In genomic region chr2:74188696-74189095, GRCh38 we compare ENCODE assay signal across 2 cellular contexts.
TF ChIP-seq lines count a peak whose summit lies in the region.

No MANE protein-coding gene starts in this region.

TF ChIP-seq in HCT116, 20 proteins besides CTCF, POLR2A, EP300 and RAD21:
- TF ChIP-seq POLR2AphosphoS5 (IDR thresholded peaks at IDR 0.05; ENCODE audit: low read depth, low read length) (no peak), EZH2 (IDR thresholded peaks at IDR 0.05) (no peak), SP1 (IDR thresholded peaks at IDR 0.05; ENCODE audit: low read depth) (no peak), ATF3 (IDR thresholded peaks at IDR 0.05) (no peak), CEBPB (IDR thresholded peaks at IDR 0.05; ENCODE audit: low read depth) (no peak), ZFX (IDR thresholded peaks at IDR 0.05) (no peak), YY1 (IDR thresholded peaks at IDR 0.05; ENCODE audit: extremely low read depth, insufficient replicate concordance, low read depth, low read length) (no peak)

TF ChIP-seq in H1, 55 proteins besides CTCF, POLR2A, EP300 and RAD21:
- TF ChIP-seq HDAC2 (IDR thresholded peaks at IDR 0.05; ENCODE audit: borderline replicate concordance in 1 of 2, low read depth in 2 of 2, low read length in 2 of 2) = no peak
- TF ChIP-seq SUZ12 (IDR thresholded peaks at IDR 0.05; ENCODE audit: low read length) = no peak
- no peak for TF ChIP-seq PHF8 (conservative IDR thresholded peaks at IDR 0.05; ENCODE audit: low read depth, low read length)
- TF ChIP-seq HDAC6 (IDR thresholded peaks at IDR 0.05; ENCODE audit: low read depth, low read length) = no peak
- TF ChIP-seq E2F6 (IDR thresholded peaks at IDR 0.05) = no peak
- TF ChIP-seq YY1 (IDR thresholded peaks at IDR 0.05; ENCODE audit: low read depth, low read length) = no peak
- no peak for TF ChIP-seq RBBP5 (IDR thresholded peaks at IDR 0.05; ENCODE audit: borderline replicate concordance, low read depth, low read length)
- no peak for TF ChIP-seq TBP (IDR thresholded peaks at IDR 0.05; ENCODE audit: low read depth, low read length)
- no peak for TF ChIP-seq JUN (IDR thresholded peaks at IDR 0.05; ENCODE audit: low read depth, low read length)
- no peak for TF ChIP-seq MAFK (IDR thresholded peaks at IDR 0.05; ENCODE audit: low read depth, low read length)
- no peak for TF ChIP-seq BACH1 (IDR thresholded peaks at IDR 0.05; ENCODE audit: low read length)
- TF ChIP-seq CEBPB (IDR thresholded peaks at IDR 0.05; ENCODE audit: low read depth, low read length) = no peak
- no peak for TF ChIP-seq TAF7 (optimal IDR thresholded peaks at IDR 0.05; ENCODE audit: borderline replicate concordance, low read depth, low read length)
- no peak for TF ChIP-seq SIRT6 (IDR thresholded peaks at IDR 0.05; ENCODE audit: low read length)
- no peak for TF ChIP-seq KDM5A (IDR thresholded peaks at IDR 0.05; ENCODE audit: low read length)
- TF ChIP-seq, protein P1, sequence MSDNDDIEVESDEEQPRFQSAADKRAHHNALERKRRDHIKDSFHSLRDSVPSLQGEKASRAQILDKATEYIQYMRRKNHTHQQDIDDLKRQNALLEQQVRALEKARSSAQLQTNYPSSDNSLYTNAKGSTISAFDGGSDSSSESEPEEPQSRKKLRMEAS (IDR thresholded peaks at IDR 0.05) = no peak
- TF ChIP-seq, protein P2, sequence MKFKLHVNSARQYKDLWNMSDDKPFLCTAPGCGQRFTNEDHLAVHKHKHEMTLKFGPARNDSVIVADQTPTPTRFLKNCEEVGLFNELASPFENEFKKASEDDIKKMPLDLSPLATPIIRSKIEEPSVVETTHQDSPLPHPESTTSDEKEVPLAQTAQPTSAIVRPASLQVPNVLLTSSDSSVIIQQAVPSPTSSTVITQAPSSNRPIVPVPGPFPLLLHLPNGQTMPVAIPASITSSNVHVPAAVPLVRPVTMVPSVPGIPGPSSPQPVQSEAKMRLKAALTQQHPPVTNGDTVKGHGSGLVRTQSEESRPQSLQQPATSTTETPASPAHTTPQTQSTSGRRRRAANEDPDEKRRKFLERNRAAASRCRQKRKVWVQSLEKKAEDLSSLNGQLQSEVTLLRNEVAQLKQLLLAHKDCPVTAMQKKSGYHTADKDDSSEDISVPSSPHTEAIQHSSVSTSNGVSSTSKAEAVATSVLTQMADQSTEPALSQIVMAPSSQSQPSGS (IDR thresholded peaks at IDR 0.05; ENCODE audit: low read length) = no peak
- no peak for TF ChIP-seq KDM4A (IDR thresholded peaks at IDR 0.05; ENCODE audit: low read depth, low read length, severe bottlenecking)
- no peak for TF ChIP-seq CREB1 (IDR thresholded peaks at IDR 0.05)
